In the genomic region with DNA sequence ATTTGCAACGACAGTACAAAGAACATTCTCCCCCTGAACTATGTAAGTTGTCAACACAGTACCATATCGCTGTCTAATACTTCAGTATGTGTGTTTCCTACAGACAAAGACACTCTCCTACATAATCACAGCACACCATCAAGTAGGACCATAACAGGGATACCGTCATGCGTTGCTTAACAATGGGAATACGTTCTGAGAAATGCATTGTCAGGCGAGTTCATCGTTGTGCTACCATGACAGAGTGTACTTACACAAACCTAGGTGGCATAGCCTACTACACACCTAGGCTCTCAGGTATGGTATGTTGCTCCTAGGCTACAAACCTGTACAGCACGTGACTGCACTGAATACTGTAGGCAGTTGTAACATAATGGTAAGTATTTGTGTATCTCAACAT, we compare ENCODE assay signal across 21 cellular contexts. TPM values are rescaled to one million over a fixed set of nuclear protein-coding genes. Genes with fewer than 3 reads are reported as not detected.
A peak's percentile ranks its signal among the peaks of the same experiment; 100 is the strongest.
DNase-seq lines count a peak whose midpoint lies in the region; ATAC-seq and TF ChIP-seq lines count a peak whose summit lies in the region.
"Had no signal": no experiment of that assay in that cellular context is flagged by ENCODE, and none has a peak within 500 bp of the region (broad histone marks: within the 10 kb centered on the region; RNA-seq: fewer than 3 reads in every experiment).

No MANE protein-coding gene starts in this region.

- H3K27ac Mint-ChIP-seq in nephron, result peak overlapping the region in 2 of 3 experiments; percentile 46 to 78

- no peaks in the 10 kb centered on the region for H3K36me3 ChIP-seq in left ventricle myocardium inferior
- H3K36me3 ChIP-seq: MG63 had no signal

- H3K27me3 Mint-ChIP-seq in nephron (ENCODE audit: low read depth), result peaks cover 10% of the 10 kb centered on the region

- H3K4me3 Mint-ChIP-seq in nephron, result no peak overlapping the region

- H3K4me3 ChIP-seq in left ventricle myocardium inferior (no peak overlapping the region), fibroblast of pulmonary artery (replicated peaks; ENCODE audit: low read depth, low read length) (no peak overlapping the region)
- H3K4me3 ChIP-seq: MG63 had no signal

- no peaks in the 10 kb centered on the region for H3K36me3 Mint-ChIP-seq in nephron (ENCODE audit: low read depth)

- ATAC-seq in Right ventricle myocardium superior (ENCODE audit: poor library complexity) (no peak), GM19395 (IDR thresholded peaks at IDR 0.05; ENCODE audit: unreplicated experiment) (no peak), HG02973 (IDR thresholded peaks at IDR 0.05; ENCODE audit: unreplicated experiment) (no peak), GM19463 (IDR thresholded peaks at IDR 0.05; ENCODE audit: unreplicated experiment) (no peak)
- ATAC-seq: Panc1 had no signal

- H3K27me3 ChIP-seq in left ventricle myocardium inferior (ENCODE audit: low read depth), result no peaks in the 10 kb centered on the region
- H3K27me3 ChIP-seq: MG63 had no signal

- H3K27ac ChIP-seq in left ventricle myocardium inferior (replicated peaks), result peak overlapping the region; percentile 84
- H3K27ac ChIP-seq: RWPE1 had no signal

- H3K9me3 ChIP-seq in left ventricle myocardium inferior (replicated peaks), result no peaks in the 10 kb centered on the region
- H3K9me3 ChIP-seq: MG63 had no signal

- H3K4me1 Mint-ChIP-seq in nephron, result peaks cover 75% of the 10 kb centered on the region

- intact Hi-C loops in left ventricle myocardium inferior (cut with micrococcal nuclease) (no loop called here), Right ventricle myocardium superior (cut with DNase I) (no loop called here)

- no peak for TF ChIP-seq CTCF in left ventricle myocardium inferior (IDR thresholded peaks at IDR 0.05; ENCODE audit: borderline replicate concordance)
- TF ChIP-seq CTCF in fibroblast of pulmonary artery (IDR thresholded peaks at IDR 0.05; ENCODE audit: low read length, missing control alignments), result no peak
- TF ChIP-seq CTCF in nephron (IDR thresholded peaks at IDR 0.05; ENCODE audit: unreplicated experiment in 3 of 3), result no peak

- no peaks in the 10 kb centered on the region for H3K9me3 Mint-ChIP-seq in nephron

- DNase-seq in left ventricle myocardium inferior (no peak), Right ventricle myocardium superior (no peak), fibroblast of pulmonary artery (ENCODE audit: low read depth) (peak; percentile 37)
- DNase-seq: DMS153, DND-41, IMR-90, KG1, MG63, NCI-H1105 treated with DMSO at 0.1 percent for 48 hours, NCI-H146, NCI-H1930, NCI-H446, NCI-H524 treated with DMSO at 0.1 percent for 48 hours, SHP77 treated with DMSO at 0.1 percent for 48 hours had no signal

- H3K4me1 ChIP-seq in left ventricle myocardium inferior, result peaks cover 81% of the 10 kb centered on the region

RNA-seq across cellular contexts. Expression of a gene that starts 4.2 kb away (rescaled TPM):
- total RNA-seq in left ventricle myocardium inferior (80.8 TPM), Right ventricle myocardium superior (78.6 TPM)
- total RNA-seq: A172 had no signal

RNA-seq across cellular contexts. Expression of a gene that starts 45.9 kb away (rescaled TPM):
- total RNA-seq in left ventricle myocardium inferior (27.2 TPM), Right ventricle myocardium superior (24.4 TPM)

RNA-seq across cellular contexts. Expression of a gene that starts 46.0 kb away (rescaled TPM):
- total RNA-seq in left ventricle myocardium inferior, result 40.2 TPM
- 35.6 TPM for total RNA-seq in Right ventricle myocardium superior
